1 cellular context compared by ENCODE assay signal in the genomic region with DNA sequence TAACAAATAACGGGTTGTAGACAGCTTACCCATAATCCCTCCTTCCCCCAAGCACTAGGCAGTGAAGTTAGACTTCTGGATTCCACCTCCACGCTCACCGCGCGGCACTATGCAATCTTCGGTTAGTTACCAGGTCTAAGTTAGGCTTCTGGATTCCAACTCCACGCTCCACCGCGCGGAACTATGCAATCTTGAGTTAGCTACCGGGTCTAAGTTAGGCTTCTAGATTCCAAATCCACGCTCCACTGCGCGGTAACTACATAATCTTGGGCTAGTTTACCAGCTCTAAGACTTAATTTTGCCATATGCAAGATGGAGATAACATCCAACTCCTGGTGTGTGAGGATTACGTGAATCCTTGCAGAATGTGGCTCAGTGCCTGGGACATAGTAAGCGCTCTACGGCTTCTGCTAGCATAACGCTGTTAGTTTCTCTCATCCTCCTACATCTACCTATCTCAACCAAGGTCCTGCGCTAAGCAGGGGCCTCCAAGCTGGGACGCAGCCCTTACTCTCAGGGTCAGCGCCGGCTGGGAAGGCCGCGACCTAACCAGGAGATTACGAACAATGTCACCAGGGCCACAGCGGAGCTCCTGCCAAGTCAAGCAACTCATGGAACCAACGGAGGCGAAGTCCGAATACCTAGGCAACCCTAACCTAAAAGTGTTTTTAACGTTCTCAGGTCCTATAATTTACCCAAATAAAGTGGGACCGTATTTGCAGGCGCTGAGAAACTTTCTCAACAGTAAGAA.
A peak's percentile ranks its signal among the peaks of the same experiment; 100 is the strongest.
TF ChIP-seq lines count a peak whose summit lies in the region.

No MANE protein-coding gene starts in this region.

TF ChIP-seq in HepG2, 621 proteins besides CTCF, POLR2A, EP300 and RAD21 (continued from another document and continues in another):
- no peak for TF ChIP-seq HNF1A (IDR thresholded peaks at IDR 0.05; ENCODE audit: low read depth)
- TF ChIP-seq HNF1A (CRISPR knock-in tag; IDR thresholded peaks at IDR 0.05; ENCODE audit: borderline replicate concordance): peak; percentile 50; the same call in 1 of the 2 replicates
- TF ChIP-seq CAMTA2 (CRISPR knock-in tag; IDR thresholded peaks at IDR 0.05; ENCODE audit: borderline replicate concordance): no peak
- TF ChIP-seq HOXD1 (CRISPR knock-in tag; IDR thresholded peaks at IDR 0.05): no peak
- TF ChIP-seq, protein P1, sequence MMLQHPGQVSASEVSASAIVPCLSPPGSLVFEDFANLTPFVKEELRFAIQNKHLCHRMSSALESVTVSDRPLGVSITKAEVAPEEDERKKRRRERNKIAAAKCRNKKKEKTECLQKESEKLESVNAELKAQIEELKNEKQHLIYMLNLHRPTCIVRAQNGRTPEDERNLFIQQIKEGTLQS (CRISPR knock-in tag; IDR thresholded peaks at IDR 0.05): no peak
- TF ChIP-seq, protein P2, sequence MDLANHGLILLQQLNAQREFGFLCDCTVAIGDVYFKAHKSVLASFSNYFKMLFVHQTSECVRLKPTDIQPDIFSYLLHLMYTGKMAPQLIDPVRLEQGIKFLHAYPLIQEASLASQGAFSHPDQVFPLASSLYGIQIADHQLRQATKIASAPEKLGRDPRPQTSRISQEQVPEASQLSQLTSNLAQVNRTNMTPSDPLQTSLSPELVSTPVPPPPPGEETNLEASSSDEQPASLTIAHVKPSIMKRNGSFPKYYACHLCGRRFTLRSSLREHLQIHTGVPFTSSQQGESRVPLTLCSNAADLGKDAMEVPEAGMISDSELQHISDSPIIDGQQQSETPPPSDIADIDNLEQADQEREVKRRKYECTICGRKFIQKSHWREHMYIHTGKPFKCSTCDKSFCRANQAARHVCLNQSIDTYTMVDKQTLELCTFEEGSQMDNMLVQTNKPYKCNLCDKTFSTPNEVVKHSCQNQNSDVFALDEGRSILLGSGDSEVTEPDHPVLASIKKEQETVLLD (CRISPR knock-in tag; IDR thresholded peaks at IDR 0.05; ENCODE audit: low read depth): no peak
- peak; percentile 61; the same call in 1 of the 2 replicates for TF ChIP-seq BRD4 (CRISPR knock-in tag; IDR thresholded peaks at IDR 0.05)
- TF ChIP-seq, protein P3, sequence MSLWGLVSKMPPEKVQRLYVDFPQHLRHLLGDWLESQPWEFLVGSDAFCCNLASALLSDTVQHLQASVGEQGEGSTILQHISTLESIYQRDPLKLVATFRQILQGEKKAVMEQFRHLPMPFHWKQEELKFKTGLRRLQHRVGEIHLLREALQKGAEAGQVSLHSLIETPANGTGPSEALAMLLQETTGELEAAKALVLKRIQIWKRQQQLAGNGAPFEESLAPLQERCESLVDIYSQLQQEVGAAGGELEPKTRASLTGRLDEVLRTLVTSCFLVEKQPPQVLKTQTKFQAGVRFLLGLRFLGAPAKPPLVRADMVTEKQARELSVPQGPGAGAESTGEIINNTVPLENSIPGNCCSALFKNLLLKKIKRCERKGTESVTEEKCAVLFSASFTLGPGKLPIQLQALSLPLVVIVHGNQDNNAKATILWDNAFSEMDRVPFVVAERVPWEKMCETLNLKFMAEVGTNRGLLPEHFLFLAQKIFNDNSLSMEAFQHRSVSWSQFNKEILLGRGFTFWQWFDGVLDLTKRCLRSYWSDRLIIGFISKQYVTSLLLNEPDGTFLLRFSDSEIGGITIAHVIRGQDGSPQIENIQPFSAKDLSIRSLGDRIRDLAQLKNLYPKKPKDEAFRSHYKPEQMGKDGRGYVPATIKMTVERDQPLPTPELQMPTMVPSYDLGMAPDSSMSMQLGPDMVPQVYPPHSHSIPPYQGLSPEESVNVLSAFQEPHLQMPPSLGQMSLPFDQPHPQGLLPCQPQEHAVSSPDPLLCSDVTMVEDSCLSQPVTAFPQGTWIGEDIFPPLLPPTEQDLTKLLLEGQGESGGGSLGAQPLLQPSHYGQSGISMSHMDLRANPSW (CRISPR knock-in tag; IDR thresholded peaks at IDR 0.05; ENCODE audit: borderline replicate concordance): no peak
- no peak; the same call in 1 of the 2 replicates for TF ChIP-seq ERF (CRISPR knock-in tag; IDR thresholded peaks at IDR 0.05)
- TF ChIP-seq CHD4 (IDR thresholded peaks at IDR 0.05; ENCODE audit: borderline replicate concordance, low read length): no peak
- TF ChIP-seq, protein P4, sequence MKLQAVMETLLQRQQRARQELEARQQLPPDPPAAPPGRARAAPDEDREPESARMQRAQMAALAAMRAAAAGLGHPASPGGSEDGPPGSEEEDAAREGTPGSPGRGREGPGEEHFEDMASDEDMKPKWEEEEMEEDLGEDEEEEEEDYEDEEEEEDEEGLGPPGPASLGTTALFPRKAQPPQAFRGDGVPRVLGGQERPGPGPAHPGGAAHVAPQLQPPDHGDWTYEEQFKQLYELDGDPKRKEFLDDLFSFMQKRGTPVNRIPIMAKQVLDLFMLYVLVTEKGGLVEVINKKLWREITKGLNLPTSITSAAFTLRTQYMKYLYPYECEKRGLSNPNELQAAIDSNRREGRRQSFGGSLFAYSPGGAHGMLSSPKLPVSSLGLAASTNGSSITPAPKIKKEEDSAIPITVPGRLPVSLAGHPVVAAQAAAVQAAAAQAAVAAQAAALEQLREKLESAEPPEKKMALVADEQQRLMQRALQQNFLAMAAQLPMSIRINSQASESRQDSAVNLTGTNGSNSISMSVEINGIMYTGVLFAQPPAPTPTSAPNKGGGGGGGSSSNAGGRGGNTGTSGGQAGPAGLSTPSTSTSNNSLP (IDR thresholded peaks at IDR 0.05; ENCODE audit: low read depth, low read length): 0 out of 2 replicates have a peak, but pooled peaks have one; percentile 15
- TF ChIP-seq ZC3H4 (CRISPR knock-in tag; IDR thresholded peaks at IDR 0.05; ENCODE audit: borderline replicate concordance): peak; percentile 80; the same call in 1 of the 2 replicates
- TF ChIP-seq BCL6 (CRISPR knock-in tag; IDR thresholded peaks at IDR 0.05): no peak
- no peak for TF ChIP-seq ARID4A (CRISPR knock-in tag; IDR thresholded peaks at IDR 0.05; ENCODE audit: borderline replicate concordance)
- TF ChIP-seq LCORL (IDR thresholded peaks at IDR 0.05): no peak
- 0 out of 2 replicates have a peak, but pooled peaks have one; percentile 21 for TF ChIP-seq LCORL (CRISPR knock-in tag; IDR thresholded peaks at IDR 0.05)
- TF ChIP-seq, protein P5, sequence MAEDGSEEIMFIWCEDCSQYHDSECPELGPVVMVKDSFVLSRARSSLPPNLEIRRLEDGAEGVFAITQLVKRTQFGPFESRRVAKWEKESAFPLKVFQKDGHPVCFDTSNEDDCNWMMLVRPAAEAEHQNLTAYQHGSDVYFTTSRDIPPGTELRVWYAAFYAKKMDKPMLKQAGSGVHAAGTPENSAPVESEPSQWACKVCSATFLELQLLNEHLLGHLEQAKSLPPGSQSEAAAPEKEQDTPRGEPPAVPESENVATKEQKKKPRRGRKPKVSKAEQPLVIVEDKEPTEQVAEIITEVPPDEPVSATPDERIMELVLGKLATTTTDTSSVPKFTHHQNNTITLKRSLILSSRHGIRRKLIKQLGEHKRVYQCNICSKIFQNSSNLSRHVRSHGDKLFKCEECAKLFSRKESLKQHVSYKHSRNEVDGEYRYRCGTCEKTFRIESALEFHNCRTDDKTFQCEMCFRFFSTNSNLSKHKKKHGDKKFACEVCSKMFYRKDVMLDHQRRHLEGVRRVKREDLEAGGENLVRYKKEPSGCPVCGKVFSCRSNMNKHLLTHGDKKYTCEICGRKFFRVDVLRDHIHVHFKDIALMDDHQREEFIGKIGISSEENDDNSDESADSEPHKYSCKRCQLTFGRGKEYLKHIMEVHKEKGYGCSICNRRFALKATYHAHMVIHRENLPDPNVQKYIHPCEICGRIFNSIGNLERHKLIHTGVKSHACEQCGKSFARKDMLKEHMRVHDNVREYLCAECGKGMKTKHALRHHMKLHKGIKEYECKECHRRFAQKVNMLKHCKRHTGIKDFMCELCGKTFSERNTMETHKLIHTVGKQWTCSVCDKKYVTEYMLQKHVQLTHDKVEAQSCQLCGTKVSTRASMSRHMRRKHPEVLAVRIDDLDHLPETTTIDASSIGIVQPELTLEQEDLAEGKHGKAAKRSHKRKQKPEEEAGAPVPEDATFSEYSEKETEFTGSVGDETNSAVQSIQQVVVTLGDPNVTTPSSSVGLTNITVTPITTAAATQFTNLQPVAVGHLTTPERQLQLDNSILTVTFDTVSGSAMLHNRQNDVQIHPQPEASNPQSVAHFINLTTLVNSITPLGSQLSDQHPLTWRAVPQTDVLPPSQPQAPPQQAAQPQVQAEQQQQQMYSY (CRISPR knock-in tag; IDR thresholded peaks at IDR 0.05): no peak
- TF ChIP-seq ZNF547 (CRISPR knock-in tag; IDR thresholded peaks at IDR 0.05): no peak
- TF ChIP-seq ZHX1 (CRISPR knock-in tag; IDR thresholded peaks at IDR 0.05; ENCODE audit: low read depth): no peak
- no peak; the same call in 1 of the 2 replicates for TF ChIP-seq ZBTB7A (CRISPR knock-in tag; IDR thresholded peaks at IDR 0.05)
- TF ChIP-seq JUN (CRISPR knock-in tag; IDR thresholded peaks at IDR 0.05): no peak
- TF ChIP-seq ZNF816 (CRISPR knock-in tag; IDR thresholded peaks at IDR 0.05; ENCODE audit: borderline replicate concordance): no peak
- no peak for TF ChIP-seq SRSF1 (optimal IDR thresholded peaks at IDR 0.05; ENCODE audit: low read depth, low read length)
- no peak for TF ChIP-seq MAF1 (CRISPR knock-in tag; IDR thresholded peaks at IDR 0.05; ENCODE audit: borderline replicate concordance)
- TF ChIP-seq, protein P6, sequence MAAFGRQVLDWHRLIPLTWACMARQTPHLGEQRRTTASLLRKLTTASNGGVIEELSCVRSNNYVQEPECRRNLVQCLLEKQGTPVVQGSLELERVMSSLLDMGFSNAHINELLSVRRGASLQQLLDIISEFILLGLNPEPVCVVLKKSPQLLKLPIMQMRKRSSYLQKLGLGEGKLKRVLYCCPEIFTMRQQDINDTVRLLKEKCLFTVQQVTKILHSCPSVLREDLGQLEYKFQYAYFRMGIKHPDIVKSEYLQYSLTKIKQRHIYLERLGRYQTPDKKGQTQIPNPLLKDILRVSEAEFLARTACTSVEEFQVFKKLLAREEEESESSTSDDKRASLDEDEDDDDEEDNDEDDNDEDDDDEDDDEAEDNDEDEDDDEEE (CRISPR knock-in tag; IDR thresholded peaks at IDR 0.05): 0 out of 2 replicates have a peak, but pooled peaks have one; percentile 18
